1 cellular context compared by ENCODE assay signal in the genomic region with DNA sequence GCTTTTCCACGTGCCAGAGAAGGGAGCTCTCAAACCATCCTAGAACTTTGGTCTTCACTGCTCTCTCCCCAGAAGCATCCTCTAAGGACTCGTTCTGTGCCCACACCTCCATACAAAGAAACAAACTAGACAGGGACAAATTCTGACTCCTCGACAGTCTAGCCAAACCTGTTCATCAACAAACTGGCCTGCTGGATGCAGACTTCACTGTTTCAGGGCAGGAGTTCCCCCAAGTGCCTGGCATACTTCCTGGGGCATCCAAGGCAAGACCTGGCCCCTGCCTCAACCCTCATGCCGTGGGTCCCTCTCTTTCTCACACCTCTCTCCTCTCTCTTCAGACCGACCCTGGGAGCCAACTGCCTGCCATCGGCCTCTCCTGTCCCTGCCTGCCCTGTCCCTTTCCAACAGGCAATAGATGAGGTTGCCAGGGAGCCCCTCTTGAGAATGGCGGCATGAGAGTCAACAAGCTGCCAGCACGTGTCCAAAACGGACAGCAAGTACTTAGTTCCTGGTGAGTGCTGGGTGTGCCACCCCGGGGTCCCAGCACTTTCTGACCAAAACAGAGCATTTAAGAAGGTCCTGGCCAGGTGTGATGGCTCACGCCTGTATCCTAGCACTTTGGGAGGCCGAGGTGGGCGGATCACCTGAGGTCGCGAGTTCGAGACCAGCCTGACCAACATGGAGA.
A peak's percentile ranks its signal among the peaks of the same experiment; 100 is the strongest.
TF ChIP-seq lines count a peak whose summit lies in the region.

No MANE protein-coding gene starts in this region.

TF ChIP-seq in HepG2, 621 proteins besides CTCF, POLR2A, EP300 and RAD21 (continued from another document):
- TF ChIP-seq, protein P1, sequence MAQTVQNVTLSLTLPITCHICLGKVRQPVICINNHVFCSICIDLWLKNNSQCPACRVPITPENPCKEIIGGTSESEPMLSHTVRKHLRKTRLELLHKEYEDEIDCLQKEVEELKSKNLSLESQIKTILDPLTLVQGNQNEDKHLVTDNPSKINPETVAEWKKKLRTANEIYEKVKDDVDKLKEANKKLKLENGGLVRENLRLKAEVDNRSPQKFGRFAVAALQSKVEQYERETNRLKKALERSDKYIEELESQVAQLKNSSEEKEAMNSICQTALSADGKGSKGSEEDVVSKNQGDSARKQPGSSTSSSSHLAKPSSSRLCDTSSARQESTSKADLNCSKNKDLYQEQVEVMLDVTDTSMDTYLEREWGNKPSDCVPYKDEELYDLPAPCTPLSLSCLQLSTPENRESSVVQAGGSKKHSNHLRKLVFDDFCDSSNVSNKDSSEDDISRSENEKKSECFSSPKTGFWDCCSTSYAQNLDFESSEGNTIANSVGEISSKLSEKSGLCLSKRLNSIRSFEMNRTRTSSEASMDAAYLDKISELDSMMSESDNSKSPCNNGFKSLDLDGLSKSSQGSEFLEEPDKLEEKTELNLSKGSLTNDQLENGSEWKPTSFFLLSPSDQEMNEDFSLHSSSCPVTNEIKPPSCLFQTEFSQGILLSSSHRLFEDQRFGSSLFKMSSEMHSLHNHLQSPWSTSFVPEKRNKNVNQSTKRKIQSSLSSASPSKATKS (CRISPR knock-in tag; IDR thresholded peaks at IDR 0.05) = no peak
- TF ChIP-seq MEIS1 (CRISPR knock-in tag; IDR thresholded peaks at IDR 0.05; ENCODE audit: borderline replicate concordance) (no peak), ZNF317 (CRISPR knock-in tag; IDR thresholded peaks at IDR 0.05) (no peak), NBN (conservative IDR thresholded peaks at IDR 0.05) (no peak)
- TF ChIP-seq, protein P2, sequence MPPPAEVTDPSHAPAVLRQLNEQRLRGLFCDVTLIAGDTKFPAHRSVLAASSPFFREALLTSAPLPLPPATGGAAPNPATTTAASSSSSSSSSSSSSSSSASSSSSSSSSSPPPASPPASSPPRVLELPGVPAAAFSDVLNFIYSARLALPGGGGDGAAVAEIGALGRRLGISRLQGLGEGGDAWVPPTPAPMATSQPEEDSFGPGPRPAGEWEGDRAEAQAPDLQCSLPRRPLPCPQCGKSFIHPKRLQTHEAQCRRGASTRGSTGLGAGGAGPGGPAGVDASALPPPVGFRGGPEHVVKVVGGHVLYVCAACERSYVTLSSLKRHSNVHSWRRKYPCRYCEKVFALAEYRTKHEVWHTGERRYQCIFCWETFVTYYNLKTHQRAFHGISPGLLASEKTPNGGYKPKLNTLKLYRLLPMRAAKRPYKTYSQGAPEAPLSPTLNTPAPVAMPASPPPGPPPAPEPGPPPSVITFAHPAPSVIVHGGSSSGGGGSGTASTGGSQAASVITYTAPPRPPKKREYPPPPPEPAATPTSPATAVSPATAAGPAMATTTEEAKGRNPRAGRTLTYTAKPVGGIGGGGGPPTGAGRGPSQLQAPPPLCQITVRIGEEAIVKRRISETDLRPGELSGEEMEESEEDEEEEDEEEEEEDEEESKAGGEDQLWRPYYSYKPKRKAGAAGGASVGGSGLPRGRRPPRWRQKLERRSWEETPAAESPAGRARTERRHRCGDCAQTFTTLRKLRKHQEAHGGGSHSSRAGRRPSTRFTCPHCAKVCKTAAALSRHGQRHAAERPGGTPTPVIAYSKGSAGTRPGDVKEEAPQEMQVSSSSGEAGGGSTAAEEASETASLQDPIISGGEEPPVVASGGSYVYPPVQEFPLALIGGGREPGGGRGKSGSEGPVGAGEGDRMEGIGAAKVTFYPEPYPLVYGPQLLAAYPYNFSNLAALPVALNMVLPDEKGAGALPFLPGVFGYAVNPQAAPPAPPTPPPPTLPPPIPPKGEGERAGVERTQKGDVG (CRISPR knock-in tag; IDR thresholded peaks at IDR 0.05; ENCODE audit: borderline replicate concordance) = no peak
- TF ChIP-seq, protein P3, sequence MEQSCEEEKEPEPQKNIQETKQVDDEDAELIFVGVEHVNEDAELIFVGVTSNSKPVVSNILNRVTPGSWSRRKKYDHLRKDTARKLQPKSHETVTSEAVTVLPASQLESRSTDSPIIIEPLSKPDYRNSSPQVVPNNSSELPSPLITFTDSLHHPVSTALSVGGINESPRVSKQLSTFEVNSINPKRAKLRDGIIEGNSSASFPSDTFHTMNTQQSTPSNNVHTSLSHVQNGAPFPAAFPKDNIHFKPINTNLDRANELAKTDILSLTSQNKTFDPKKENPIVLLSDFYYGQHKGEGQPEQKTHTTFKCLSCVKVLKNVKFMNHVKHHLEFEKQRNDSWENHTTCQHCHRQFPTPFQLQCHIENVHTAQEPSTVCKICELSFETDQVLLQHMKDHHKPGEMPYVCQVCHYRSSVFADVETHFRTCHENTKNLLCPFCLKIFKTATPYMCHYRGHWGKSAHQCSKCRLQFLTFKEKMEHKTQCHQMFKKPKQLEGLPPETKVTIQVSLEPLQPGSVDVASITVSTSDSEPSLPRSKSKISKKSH (CRISPR knock-in tag; IDR thresholded peaks at IDR 0.05; ENCODE audit: borderline replicate concordance) = 0 out of 2 replicates have a peak, but pooled peaks have one; percentile 34
